ENCODE assay signal across 9 cellular contexts in genomic region chr17:1783834-1784611, GRCh38. TPM values are rescaled to one million over a fixed set of nuclear protein-coding genes. Genes with fewer than 3 reads are reported as not detected.
A peak's percentile ranks its signal among the peaks of the same experiment; 100 is the strongest.
DNase-seq lines count a peak whose midpoint lies in the region; ATAC-seq, FAIRE-seq and TF ChIP-seq lines count a peak whose summit lies in the region.
"Had no signal": no experiment of that assay in that cellular context is flagged by ENCODE, and none has a peak within 500 bp of the region (broad histone marks: within the 10 kb centered on the region; RNA-seq: fewer than 3 reads in every experiment).

No MANE protein-coding gene starts in this region.

- H3K27ac Mint-ChIP-seq in activated CD4-positive, alpha-beta T cell treated with anti-CD3 and anti-CD28 coated beads for 36 hours: peak overlapping the region; percentile 55

- intact Hi-C loops in activated CD4-positive, alpha-beta T cell treated with anti-CD3 and anti-CD28 coated beads for 36 hours (cut with DNase I, micrococcal nuclease): loop anchor here in 1 of 2 experiments (2.0 kb wide), 1 partner anchor 67 kb away; no protein-coding TSS in a partner anchor
- intact Hi-C loops in left colon (cut with DNase I, micrococcal nuclease): loop anchor here (5.0 to 10.0 kb wide), 2 partner anchors 59 to 62 kb away; partner anchors contain the start of gene WDR81 (in 2 of the 2)

- peaks cover 10% of the 10 kb centered on the region for H3K4me1 Mint-ChIP-seq in activated CD4-positive, alpha-beta T cell treated with anti-CD3 and anti-CD28 coated beads for 36 hours

- H3K9me3 Mint-ChIP-seq in activated CD4-positive, alpha-beta T cell treated with anti-CD3 and anti-CD28 coated beads for 36 hours (ENCODE audit: low read depth): no peaks in the 10 kb centered on the region

- no peaks in the 10 kb centered on the region for H3K27me3 Mint-ChIP-seq in activated CD4-positive, alpha-beta T cell treated with anti-CD3 and anti-CD28 coated beads for 36 hours

- POLR2A ChIA-PET in activated CD4-positive, alpha-beta T cell treated with anti-CD3 and anti-CD28 coated beads for 36 hours (lab: Charles Lee): no interaction called here

- no peak overlapping the region for H3K4me3 Mint-ChIP-seq in activated CD4-positive, alpha-beta T cell treated with anti-CD3 and anti-CD28 coated beads for 36 hours

- DNase-seq in activated CD4-positive, alpha-beta T cell treated with anti-CD3 and anti-CD28 coated beads for 36 hours: no peak
- DNase-seq in activated CD4-positive, alpha-beta T cell treated with anti-CD3 and anti-CD28 coated beads for 1 hour: no peak
- DNase-seq in NCI-H69 (lab: John Stamatoyannopoulos, UW) (peak; percentile 30), cerebellar cortex (ENCODE audit: low spot score) (peak; percentile 64), left colon (peak; percentile 44 to 73), superior temporal gyrus (ENCODE audit: extremely low spot score) (peak; percentile 64), GM12892 (ENCODE audit: insufficient read length) (no peak)

- no peak for ATAC-seq in activated CD4-positive, alpha-beta T cell treated with anti-CD3 and anti-CD28 coated beads for 36 hours
- peak; percentile 30 for ATAC-seq in left colon
- ATAC-seq in HG03469 (IDR thresholded peaks at IDR 0.05; ENCODE audit: unreplicated experiment): no peak

- TF ChIP-seq POLR2A in GM12892 (IDR thresholded peaks at IDR 0.05; ENCODE audit: low read depth, low read length): no peak

- CTCF ChIA-PET in activated CD4-positive, alpha-beta T cell treated with anti-CD3 and anti-CD28 coated beads for 36 hours (lab: Charles Lee): interaction anchor here (0.6 to 1.6 kb wide), 10 partner anchors 9 to 1119 kb away, joined by 3 to 8 read pairs (median 4); partner anchors contain the start of gene RILP

- FAIRE-seq in GM12892 (lab: Jason Lieb, UNC): no peak

- peaks cover 51% of the 10 kb centered on the region for H3K36me3 Mint-ChIP-seq in activated CD4-positive, alpha-beta T cell treated with anti-CD3 and anti-CD28 coated beads for 36 hours (ENCODE audit: low read depth)

RNA-seq across cellular contexts. Expression of gene SERPINF1, which starts 22.2 kb away (rescaled TPM):
- under 1 TPM; 0.27 to 0.47 TPM for total RNA-seq in activated CD4-positive, alpha-beta T cell treated with anti-CD3 and anti-CD28 coated beads for 36 hours
- total RNA-seq in left colon: 10 to 100 TPM; 33.3 to 60.6 TPM
- polyA plus RNA-seq in GM12892 (2012; ENCODE audit: missing spikeins): 4.1 TPM

RNA-seq across cellular contexts. Expression of gene SERPINF2, which starts 41.4 kb away (rescaled TPM):
- total RNA-seq in activated CD4-positive, alpha-beta T cell treated with anti-CD3 and anti-CD28 coated beads for 36 hours: under 1 TPM in 1 of 2 experiments, not detected in 1; 0.12 TPM
- total RNA-seq in left colon: 1 to 10 TPM; 1.4 to 2.7 TPM
- polyA plus RNA-seq in GM12892 (2012; ENCODE audit: missing spikeins): not detected
- total RNA-seq: glomerular endothelial cell had no signal

RNA-seq across cellular contexts. Expression of gene SMYD4, which starts 45.7 kb away (rescaled TPM):
- total RNA-seq in activated CD4-positive, alpha-beta T cell treated with anti-CD3 and anti-CD28 coated beads for 36 hours: 10 to 100 TPM; 19.7 to 19.8 TPM
- 10 to 100 TPM in 1 of 2 donors, 1 to 10 TPM in 1; 10.0 to 13.6 TPM for total RNA-seq in left colon
- polyA plus RNA-seq in GM12892 (2012; ENCODE audit: missing spikeins): 11.6 TPM

RNA-seq across cellular contexts. Expression of gene RPA1, which starts 45.8 kb away (rescaled TPM):
- total RNA-seq in activated CD4-positive, alpha-beta T cell treated with anti-CD3 and anti-CD28 coated beads for 36 hours: 100 to 1,000 TPM; 134 to 191 TPM
- total RNA-seq in left colon: 10 to 100 TPM; 57.2 to 69.6 TPM
- polyA plus RNA-seq in GM12892 (2012; ENCODE audit: missing spikeins): 68.6 TPM

RNA-seq across cellular contexts. Expression of gene WDR81, which starts 59.5 kb away (rescaled TPM):
- total RNA-seq in activated CD4-positive, alpha-beta T cell treated with anti-CD3 and anti-CD28 coated beads for 36 hours: 1 to 10 TPM; 6.9 to 8.6 TPM
- 10 to 100 TPM; 16.1 to 23.4 TPM for total RNA-seq in left colon
- polyA plus RNA-seq in GM12892 (2012; ENCODE audit: missing spikeins): 3.1 TPM

Comparison
In these comparisons a context has a peak if more than half of its experiments do, and no peak if none do; other contexts are left out.
1. DNase-seq: peak in NCI-H69 (single experiment), cerebellar cortex (single experiment), left colon (2 of 2) and superior temporal gyrus (single experiment); none in activated CD4-positive, alpha-beta T cell treated with anti-CD3 and anti-CD28 coated beads for 36 hours (single experiment), activated CD4-positive, alpha-beta T cell treated with anti-CD3 and anti-CD28 coated beads for 1 hour (single experiment) and GM12892 (single experiment).
2. RNA of gene SERPINF1, which starts 22.2 kb away (total RNA-seq): 33.3 to 60.6 TPM in left colon; 0.27 to 0.47 TPM in activated CD4-positive, alpha-beta T cell treated with anti-CD3 and anti-CD28 coated beads for 36 hours; every median in the first group is over 10 times any median in the second.